29 cellular contexts compared by ENCODE assay signal in genomic region chr5:115585265-115585664, GRCh38. TPM values are rescaled to one million over a fixed set of nuclear protein-coding genes. Genes with fewer than 3 reads are reported as not detected.
"Had no signal": no experiment of that assay in that cellular context is flagged by ENCODE, and none has a peak within 500 bp of the region (broad histone marks: within the 10 kb centered on the region; RNA-seq: fewer than 3 reads in every experiment).

No MANE protein-coding gene starts in this region.

- H3K9me3 ChIP-seq: adrenal gland, body of pancreas, colonic mucosa, esophagus squamous epithelium, gastrocnemius medialis, heart left ventricle had no signal

- H3K36me3 ChIP-seq: adrenal gland, colonic mucosa, esophagus squamous epithelium, gastrocnemius medialis had no signal

- H3K4me3 ChIP-seq: adrenal gland, body of pancreas, colonic mucosa, esophagus squamous epithelium, gastrocnemius medialis, heart left ventricle had no signal

- H3K27ac ChIP-seq: adrenal gland, body of pancreas, colonic mucosa, epithelial cell of prostate, esophagus squamous epithelium, foreskin keratinocyte, gastrocnemius medialis, heart left ventricle had no signal

- DNase-seq: activated CD4-positive, alpha-beta memory T cell treated with anti-CD3 and anti-CD28 coated beads for 36 hours; activated CD4-positive, alpha-beta T cell treated with anti-CD3 and anti-CD28 coated beads for 36 hours; activated CD4-positive, alpha-beta T cell treated with anti-CD3 and anti-CD28 coated beads, Interleukin-2, amount 10 ng/mL, durations not matched to agents 24 days and 14 days; activated CD4-positive, CD25-positive, alpha-beta regulatory T cell; activated CD4-positive, CD25-positive, alpha-beta regulatory T cell treated with anti-CD3 and anti-CD28 coated beads, Interleukin-2, amount 50 U/mL, for 72 hours; activated CD8-positive, alpha-beta memory T cell treated with anti-CD3 and anti-CD28 coated beads, Interleukin-2, amount 10 ng/mL, durations not matched to agents 7 days and 5 days; activated CD8-positive, alpha-beta memory T cell treated with anti-CD3 and anti-CD28 coated beads, Interleukin-2, amount 50 U/mL, for 4 hours; activated CD8-positive, alpha-beta T cell treated with anti-CD3 and anti-CD28 coated beads, Interleukin-2, amount 10 ng/mL, durations not matched to agents 7 days and 5 days; activated effector memory CD4-positive, alpha-beta T cell treated with anti-CD3 and anti-CD28 coated beads, Interleukin-2, amount 50 U/mL, for 16 hours; activated naive CD4-positive, alpha-beta T cell treated with anti-CD3 and anti-CD28 coated beads for 36 hours; activated naive CD8-positive, alpha-beta T cell treated with anti-CD3 and anti-CD28 coated beads for 36 hours; activated naive CD8-positive, alpha-beta T cell treated with anti-CD3 and anti-CD28 coated beads, Interleukin-2, amount 50 U/mL, for 24 hours; activated T-cell treated with anti-CD3 and anti-CD28 coated beads, Interleukin-2, amount 50 U/mL, for 1 hour; activated T-cell treated with anti-CD3 and anti-CD28 coated beads, Interleukin-2, amount 50 U/mL, for 48 hours; adrenal gland; amygdala; aorta; body of pancreas; caudate nucleus; colonic mucosa; effector CD8-positive, alpha-beta T cell; esophagus squamous epithelium; gastrocnemius medialis; glutamatergic neuron; heart left ventricle; T-helper 2 cell had no signal

- H3K4me1 ChIP-seq: adrenal gland, colonic mucosa, foreskin keratinocyte had no signal

- H3K27me3 ChIP-seq: adrenal gland, body of pancreas, colonic mucosa, esophagus squamous epithelium, foreskin keratinocyte, gastrocnemius medialis, heart left ventricle had no signal

- ATAC-seq: activated CD4-positive, alpha-beta T cell treated with anti-CD3 and anti-CD28 coated beads for 36 hours; activated CD8-positive, alpha-beta memory T cell treated with anti-CD3 and anti-CD28 coated beads, Interleukin-2, amount 10 ng/mL, durations not matched to agents 7 days and 5 days; activated CD8-positive, alpha-beta T cell treated with anti-CD3 and anti-CD28 coated beads, Interleukin-2, amount 10 ng/mL, durations not matched to agents 7 days and 5 days; activated naive CD8-positive, alpha-beta T cell treated with anti-CD3 and anti-CD28 coated beads, Interleukin-2, amount 50 U/mL, for 24 hours; body of pancreas; foreskin keratinocyte; gastrocnemius medialis; heart left ventricle had no signal

RNA-seq across cellular contexts. Expression of gene TICAM2, which starts 17.0 kb away (rescaled TPM):
- total RNA-seq: activated T-helper 2 cell treated with anti-CD3 and anti-CD28 coated beads, Interferon-gamma antibody, Interleukin-2, Interleukin-4, amounts not matched to agents 10 μg/mL and 5 μg/mL and 100 μg/mL, durations not matched to agents 14 hours and 24 hours and 36 hours had no signal
